Comparison of ENCODE assay signal across 1 cellular context in genomic region chr3:50319181-50319871, GRCh38.
TF ChIP-seq lines count a peak whose summit lies in the region.

No MANE protein-coding gene starts in this region.

TF ChIP-seq in IMR-90, 13 proteins besides CTCF, POLR2A, EP300 and RAD21:
- no peak for TF ChIP-seq CEBPB (IDR thresholded peaks at IDR 0.05; ENCODE audit: low read depth, low read length)
- TF ChIP-seq NFE2L2 (IDR thresholded peaks at IDR 0.05; ENCODE audit: low read depth, low read length): no peak
- no peak for TF ChIP-seq MAFK (IDR thresholded peaks at IDR 0.05; ENCODE audit: low read depth, low read length)
- no peak for TF ChIP-seq RCOR1 (IDR thresholded peaks at IDR 0.05; ENCODE audit: insufficient replicate concordance, low read length)
